Comparison of ENCODE assay signal across 8 cellular contexts in genomic region chr6:41200901-41201783, GRCh38. TPM values are rescaled to one million over a fixed set of nuclear protein-coding genes. Genes with fewer than 3 reads are reported as not detected.
A peak's percentile ranks its signal among the peaks of the same experiment; 100 is the strongest.
DNase-seq lines count a peak whose midpoint lies in the region; ATAC-seq and TF ChIP-seq lines count a peak whose summit lies in the region.

TREML2 (minus strand) TSS chr6:41201149; CDS start chr6:41201008, 141 bp downstream.

- H3K4me2 ChIP-seq in Loucy (ENCODE audit: low read depth, low read length, poor library complexity, severe bottlenecking) (peak within 1 kb of the TSS; percentile 73), neural progenitor cell (no peak within 1 kb of the TSS)

- H3K9ac ChIP-seq in Loucy (ENCODE audit: low read depth, low read length, poor library complexity, severe bottlenecking) = peak within 1 kb of the TSS; percentile 55
- no peak within 1 kb of the TSS for H3K9ac ChIP-seq in neural progenitor cell

- H3K27me3 ChIP-seq in Loucy (ENCODE audit: insufficient read depth, low read length, poor library complexity, severe bottlenecking) (no peaks in the 10 kb centered on the region), neural progenitor cell (no peaks in the 10 kb centered on the region)

- ATAC-seq in GM18907 (IDR thresholded peaks at IDR 0.05; ENCODE audit: unreplicated experiment) (peak; percentile 38), GM18870 (IDR thresholded peaks at IDR 0.05; ENCODE audit: unreplicated experiment) (no peak)

- H3K36me3 ChIP-seq in Loucy (ENCODE audit: insufficient read depth, low read length) (no peaks in the 10 kb centered on the region), neural progenitor cell (no peaks in the 10 kb centered on the region)

- no peaks in the 10 kb centered on the region for H3K79me2 ChIP-seq in Loucy (ENCODE audit: insufficient read depth, low read length)
- no peaks in the 10 kb centered on the region for H3K79me2 ChIP-seq in neural progenitor cell (ENCODE audit: low read depth)

- H3K4me3 Mint-ChIP-seq in neural progenitor cell = no peak within 1 kb of the TSS

- H3K36me3 Mint-ChIP-seq in neural progenitor cell = no peaks in the 10 kb centered on the region

- H3K4me3 ChIP-seq in Loucy (ENCODE audit: low read length, poor library complexity, severe bottlenecking) (peak within 1 kb of the TSS; percentile 62), neural progenitor cell (no peak within 1 kb of the TSS)

- H3K27me3 Mint-ChIP-seq in neural progenitor cell (ENCODE audit: insufficient read depth, low read depth) = no peaks in the 10 kb centered on the region

- DNase-seq in activated naive CD4-positive, alpha-beta T cell treated with anti-CD3 and anti-CD28 coated beads, Interleukin-2, amount 50 U/mL, for 16 hours = peak; percentile 24
- DNase-seq in neural progenitor cell (ENCODE audit: low spot score) (no peak), epidermal melanocyte (ENCODE audit: insufficient read length, low spot score) (no peak), DMS53 (lab: John Stamatoyannopoulos, UW) (no peak), T-helper 9 cell (no peak)

- TF ChIP-seq CTCF in Loucy (conservative IDR thresholded peaks at IDR 0.05; ENCODE audit: low read length) (no peak), neural progenitor cell (IDR thresholded peaks at IDR 0.05) (no peak)

- H3K27ac ChIP-seq in neural progenitor cell = no peak within 1 kb of the TSS

- H3K9me3 ChIP-seq in Loucy (ENCODE audit: insufficient read depth, low read depth, low read length) = no peaks in the 10 kb centered on the region
- no peaks in the 10 kb centered on the region for H3K9me3 ChIP-seq in neural progenitor cell (ENCODE audit: low read depth)

- H3K4me1 ChIP-seq in Loucy (ENCODE audit: insufficient read depth, low read length, poor library complexity, severe bottlenecking) (peaks cover 42% of the 10 kb centered on the region), neural progenitor cell (no peaks in the 10 kb centered on the region)

- peaks cover 9% of the 10 kb centered on the region for H3K4me1 Mint-ChIP-seq in neural progenitor cell

- H4K20me1 ChIP-seq in Loucy (ENCODE audit: insufficient read depth, low read length, poor library complexity, severe bottlenecking) (no peaks in the 10 kb centered on the region), neural progenitor cell (ENCODE audit: low read depth) (no peaks in the 10 kb centered on the region)

- H3K9me2 ChIP-seq in Loucy (replicated peaks; ENCODE audit: low read depth, low read length) = no peaks in the 10 kb centered on the region

- peaks cover 20% of the 10 kb centered on the region for H3F3A ChIP-seq in Loucy (ENCODE audit: low read depth)
- no peaks in the 10 kb centered on the region for H3F3A ChIP-seq in neural progenitor cell (ENCODE audit: low read depth)

- peak within 1 kb of the TSS; percentile 15 for H3K27ac Mint-ChIP-seq in neural progenitor cell

- H2AFZ ChIP-seq in Loucy (ENCODE audit: low read length) (peak within 1 kb of the TSS; percentile 20), neural progenitor cell (replicated peaks) (peak within 1 kb of the TSS; percentile 57)

- H3K9me3 Mint-ChIP-seq in neural progenitor cell = no peaks in the 10 kb centered on the region

RNA-seq across cellular contexts. Expression of gene TREML2, which starts in this region (rescaled TPM):
- total RNA-seq in neural progenitor cell (ENCODE audit: low replicate concordance) = not detected in 2 replicates
